In genomic region chr15:43095708-43096347, GRCh38 we compare ENCODE assay signal across 19 cellular contexts. TPM values are rescaled to one million over a fixed set of nuclear protein-coding genes. Genes with fewer than 3 reads are reported as not detected.
A peak's percentile ranks its signal among the peaks of the same experiment; 100 is the strongest.
DNase-seq lines count a peak whose midpoint lies in the region; FAIRE-seq and TF ChIP-seq lines count a peak whose summit lies in the region.
"Had no signal": no experiment of that assay in that cellular context is flagged by ENCODE, and none has a peak within 500 bp of the region (broad histone marks: within the 10 kb centered on the region; RNA-seq: fewer than 3 reads in every experiment).

No MANE protein-coding gene starts in this region.

- H3K36me3 ChIP-seq in bronchial epithelial cell (ENCODE audit: control insufficient read depth, insufficient read depth, low read length) (peaks cover 1% of the 10 kb centered on the region), hepatocyte (replicated peaks; ENCODE audit: insufficient read depth, low read depth) (no peaks in the 10 kb centered on the region)

- peaks cover 8% of the 10 kb centered on the region for H4K20me1 ChIP-seq in hepatocyte (ENCODE audit: insufficient read depth, poor library complexity, severe bottlenecking)

- DNase-seq in NCI-H82 (lab: John Stamatoyannopoulos, UW) (peak; percentile 28), NCI-H82 treated with DMSO at 0.1 percent for 48 hours (lab: John Stamatoyannopoulos, UW; ENCODE audit: unreplicated experiment) (no peak), HS-27A (ENCODE audit: low read depth) (peak; percentile 29), bronchial epithelial cell (ENCODE audit: low read depth) (peak; percentile 76), hepatocyte (ENCODE audit: low spot score) (no peak), activated gamma-delta T cell (lab: John Stamatoyannopoulos, UW) (no peak), DMS 273 treated with DMSO at 0.1 percent for 48 hours (lab: John Stamatoyannopoulos, UW) (no peak)
- no peak for DNase-seq in activated CD8-positive, alpha-beta memory T cell treated with anti-CD3 and anti-CD28 coated beads, Interleukin-2, amount 50 U/mL, for 4 hours
- DNase-seq: 8988T; activated CD4-positive, alpha-beta T cell treated with anti-CD3 and anti-CD28 coated beads, Interleukin-2, amount 10 ng/mL, durations not matched to agents 7 days and 5 days; activated T-cell treated with anti-CD3 and anti-CD28 coated beads for 4 hours; caudate nucleus; NCI-H1092 treated with DMSO at 0.1 percent for 48 hours; NCI-H2107; psoas muscle; SHP77; stimulated activated CD4-positive, alpha-beta T cell treated with anti-CD3 and anti-CD28 coated beads, Interleukin-4, amount 100 ng/mL, for 24 hours; substantia nigra; T-cell had no signal

- H3K4me1 ChIP-seq in hepatocyte (ENCODE audit: insufficient read depth), result peaks cover 24% of the 10 kb centered on the region

- no peak overlapping the region for H2AFZ ChIP-seq in hepatocyte

- no peak for FAIRE-seq in bronchial epithelial cell (lab: Jason Lieb, UNC)

- peak overlapping the region; percentile 10 for H3K27ac ChIP-seq in hepatocyte
- H3K27ac ChIP-seq: psoas muscle had no signal

- H3K9me2 ChIP-seq in hepatocyte (replicated peaks; ENCODE audit: insufficient read depth), result no peaks in the 10 kb centered on the region

- H3K4me2 ChIP-seq in hepatocyte, result no peak overlapping the region

- no peaks in the 10 kb centered on the region for H3K27me3 ChIP-seq in bronchial epithelial cell (ENCODE audit: control insufficient read depth, insufficient read depth, low read length)
- no peaks in the 10 kb centered on the region for H3K27me3 ChIP-seq in hepatocyte

- TF ChIP-seq CTCF in bronchial epithelial cell (IDR thresholded peaks at IDR 0.05; ENCODE audit: insufficient read depth, low read length, severe bottlenecking) (no peak), hepatocyte (IDR thresholded peaks at IDR 0.05; ENCODE audit: poor library complexity) (no peak)

- WGBS in hepatocyte (ENCODE audit: low lambda C conversion rate, missing lambda C conversion rate), result 83% methylated on average over 8 of the region's 8 CpGs

- H3K79me2 ChIP-seq in hepatocyte, result peaks cover 88% of the 10 kb centered on the region

- no peaks in the 10 kb centered on the region for H3K9me3 ChIP-seq in hepatocyte (ENCODE audit: low read depth)
- H3K9me3 ChIP-seq: psoas muscle had no signal

- H3K4me3 ChIP-seq in bronchial epithelial cell (ENCODE audit: low read depth, low read length) (no peak overlapping the region), hepatocyte (no peak overlapping the region)
- H3K4me3 ChIP-seq: psoas muscle had no signal

RNA-seq across cellular contexts. Expression of gene UBR1, which starts 10.0 kb away (rescaled TPM):
- total RNA-seq in bronchial epithelial cell, result 15.9 and 18.4 TPM in 2 replicates
- 31.0 and 32.5 TPM in 2 replicates for total RNA-seq in hepatocyte
- polyA plus RNA-seq in hepatocyte, result 11.9 and 14.8 TPM in 2 replicates

RNA-seq across cellular contexts. Expression of gene TMEM62, which starts 37.6 kb away (rescaled TPM):
- total RNA-seq in bronchial epithelial cell, result 22.5 and 26.1 TPM in 2 replicates
- total RNA-seq in hepatocyte, result 25.7 and 34.0 TPM in 2 replicates
- polyA plus RNA-seq in hepatocyte, result 14.4 and 17.3 TPM in 2 replicates

Comparison
In these comparisons a context has a peak if more than half of its experiments do, and no peak if none do; other contexts are left out.
1. DNase-seq: peak in NCI-H82 (single experiment), HS-27A (single experiment) and bronchial epithelial cell (single experiment); none in NCI-H82 treated with DMSO at 0.1 percent for 48 hours (single experiment), hepatocyte (single experiment), activated CD8-positive, alpha-beta memory T cell treated with anti-CD3 and anti-CD28 coated beads, Interleukin-2, amount 50 U/mL, for 4 hours (single experiment), activated gamma-delta T cell (single experiment) and DMS 273 treated with DMSO at 0.1 percent for 48 hours (single experiment).